Comparison of ENCODE assay signal across 1 cellular context in genomic region chr9:92657296-92658094, GRCh38.
TF ChIP-seq lines count a peak whose summit lies in the region.

No MANE protein-coding gene starts in this region.

TF ChIP-seq in K562, 482 proteins besides CTCF, POLR2A, EP300 and RAD21:
- no peak for TF ChIP-seq ZNF23 (CRISPR knock-in tag; IDR thresholded peaks at IDR 0.05)
- no peak for TF ChIP-seq HNRNPL (IDR thresholded peaks at IDR 0.05; ENCODE audit: low read depth, low read length)
- no peak for TF ChIP-seq ZNF197 (CRISPR knock-in tag; IDR thresholded peaks at IDR 0.05; ENCODE audit: low read depth)
- no peak for TF ChIP-seq ERF (CRISPR knock-in tag; IDR thresholded peaks at IDR 0.05)
- no peak for TF ChIP-seq KLF10 (CRISPR knock-in tag; IDR thresholded peaks at IDR 0.05)
- TF ChIP-seq KDM5B (IDR thresholded peaks at IDR 0.05; ENCODE audit: insufficient replicate concordance, low read depth, low read length): no peak
- no peak for TF ChIP-seq MGA (IDR thresholded peaks at IDR 0.05)
